Comparison of ENCODE assay signal across 1 cellular context in the genomic region with DNA sequence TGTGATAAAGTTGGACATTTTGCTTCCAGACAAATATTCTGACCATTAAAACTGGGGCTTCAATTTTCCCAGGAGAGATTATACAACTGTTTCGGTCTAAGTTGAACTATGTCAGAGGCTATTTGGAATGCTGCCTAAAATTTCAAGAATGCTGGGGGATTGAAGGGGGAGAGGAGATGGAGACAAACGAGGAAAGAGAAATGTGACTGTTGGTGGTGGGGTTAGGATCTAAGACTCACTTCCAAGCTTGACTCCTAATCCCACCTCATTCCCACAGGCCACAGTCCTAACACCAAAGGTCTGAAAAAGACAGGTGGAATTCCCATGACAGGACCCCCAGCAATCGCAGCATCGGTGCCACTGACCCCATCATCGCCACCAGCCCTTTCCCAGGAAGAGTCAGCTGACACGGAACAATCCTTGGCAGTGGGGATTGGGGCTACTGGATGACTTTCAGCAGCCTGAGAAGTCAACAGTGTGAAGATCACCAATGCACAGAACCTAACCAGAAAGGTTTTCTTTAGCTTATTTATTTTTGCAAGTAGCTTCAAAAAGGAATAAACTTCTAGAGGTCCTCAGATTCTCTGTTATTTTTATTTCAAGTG.
TF ChIP-seq lines count a peak whose summit lies in the region.

No MANE protein-coding gene starts in this region.

TF ChIP-seq in GM23338, 12 proteins besides CTCF, POLR2A, EP300 and RAD21 (continued from another document):
- TF ChIP-seq, protein P1, sequence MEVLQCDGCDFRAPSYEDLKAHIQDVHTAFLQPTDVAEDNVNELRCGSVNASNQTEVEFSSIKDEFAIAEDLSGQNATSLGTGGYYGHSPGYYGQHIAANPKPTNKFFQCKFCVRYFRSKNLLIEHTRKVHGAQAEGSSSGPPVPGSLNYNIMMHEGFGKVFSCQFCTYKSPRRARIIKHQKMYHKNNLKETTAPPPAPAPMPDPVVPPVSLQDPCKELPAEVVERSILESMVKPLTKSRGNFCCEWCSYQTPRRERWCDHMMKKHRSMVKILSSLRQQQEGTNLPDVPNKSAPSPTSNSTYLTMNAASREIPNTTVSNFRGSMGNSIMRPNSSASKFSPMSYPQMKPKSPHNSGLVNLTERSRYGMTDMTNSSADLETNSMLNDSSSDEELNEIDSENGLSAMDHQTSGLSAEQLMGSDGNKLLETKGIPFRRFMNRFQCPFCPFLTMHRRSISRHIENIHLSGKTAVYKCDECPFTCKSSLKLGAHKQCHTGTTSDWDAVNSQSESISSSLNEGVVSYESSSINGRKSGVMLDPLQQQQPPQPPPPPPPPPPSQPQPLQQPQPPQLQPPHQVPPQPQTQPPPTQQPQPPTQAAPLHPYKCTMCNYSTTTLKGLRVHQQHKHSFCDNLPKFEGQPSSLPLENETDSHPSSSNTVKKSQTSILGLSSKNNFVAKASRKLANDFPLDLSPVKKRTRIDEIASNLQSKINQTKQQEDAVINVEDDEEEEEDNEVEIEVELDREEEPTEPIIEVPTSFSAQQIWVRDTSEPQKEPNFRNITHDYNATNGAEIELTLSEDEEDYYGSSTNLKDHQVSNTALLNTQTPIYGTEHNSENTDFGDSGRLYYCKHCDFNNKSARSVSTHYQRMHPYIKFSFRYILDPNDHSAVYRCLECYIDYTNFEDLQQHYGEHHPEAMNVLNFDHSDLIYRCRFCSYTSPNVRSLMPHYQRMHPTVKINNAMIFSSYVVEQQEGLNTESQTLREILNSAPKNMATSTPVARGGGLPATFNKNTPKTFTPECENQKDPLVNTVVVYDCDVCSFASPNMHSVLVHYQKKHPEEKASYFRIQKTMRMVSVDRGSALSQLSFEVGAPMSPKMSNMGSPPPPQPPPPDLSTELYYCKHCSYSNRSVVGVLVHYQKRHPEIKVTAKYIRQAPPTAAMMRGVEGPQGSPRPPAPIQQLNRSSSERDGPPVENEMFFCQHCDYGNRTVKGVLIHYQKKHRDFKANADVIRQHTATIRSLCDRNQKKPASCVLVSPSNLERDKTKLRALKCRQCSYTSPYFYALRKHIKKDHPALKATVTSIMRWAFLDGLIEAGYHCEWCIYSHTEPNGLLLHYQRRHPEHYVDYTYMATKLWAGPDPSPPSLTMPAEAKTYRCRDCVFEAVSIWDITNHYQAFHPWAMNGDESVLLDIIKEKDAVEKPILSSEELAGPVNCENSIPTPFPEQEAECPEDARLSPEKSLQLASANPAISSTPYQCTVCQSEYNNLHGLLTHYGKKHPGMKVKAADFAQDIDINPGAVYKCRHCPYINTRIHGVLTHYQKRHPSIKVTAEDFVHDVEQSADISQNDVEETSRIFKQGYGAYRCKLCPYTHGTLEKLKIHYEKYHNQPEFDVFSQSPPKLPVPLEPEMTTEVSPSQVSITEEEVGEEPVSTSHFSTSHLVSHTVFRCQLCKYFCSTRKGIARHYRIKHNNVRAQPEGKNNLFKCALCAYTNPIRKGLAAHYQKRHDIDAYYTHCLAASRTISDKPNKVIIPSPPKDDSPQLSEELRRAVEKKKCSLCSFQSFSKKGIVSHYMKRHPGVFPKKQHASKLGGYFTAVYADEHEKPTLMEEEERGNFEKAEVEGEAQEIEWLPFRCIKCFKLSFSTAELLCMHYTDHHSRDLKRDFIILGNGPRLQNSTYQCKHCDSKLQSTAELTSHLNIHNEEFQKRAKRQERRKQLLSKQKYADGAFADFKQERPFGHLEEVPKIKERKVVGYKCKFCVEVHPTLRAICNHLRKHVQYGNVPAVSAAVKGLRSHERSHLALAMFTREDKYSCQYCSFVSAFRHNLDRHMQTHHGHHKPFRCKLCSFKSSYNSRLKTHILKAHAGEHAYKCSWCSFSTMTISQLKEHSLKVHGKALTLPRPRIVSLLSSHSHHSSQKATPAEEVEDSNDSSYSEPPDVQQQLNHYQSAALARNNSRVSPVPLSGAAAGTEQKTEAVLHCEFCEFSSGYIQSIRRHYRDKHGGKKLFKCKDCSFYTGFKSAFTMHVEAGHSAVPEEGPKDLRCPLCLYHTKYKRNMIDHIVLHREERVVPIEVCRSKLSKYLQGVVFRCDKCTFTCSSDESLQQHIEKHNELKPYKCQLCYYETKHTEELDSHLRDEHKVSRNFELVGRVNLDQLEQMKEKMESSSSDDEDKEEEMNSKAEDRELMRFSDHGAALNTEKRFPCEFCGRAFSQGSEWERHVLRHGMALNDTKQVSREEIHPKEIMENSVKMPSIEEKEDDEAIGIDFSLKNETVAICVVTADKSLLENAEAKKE (CRISPR knock-in tag; IDR thresholded peaks at IDR 0.05): no peak
- TF ChIP-seq ZNF114 (CRISPR knock-in tag; IDR thresholded peaks at IDR 0.05): no peak
- no peak for TF ChIP-seq STAT1 (IDR thresholded peaks at IDR 0.05; ENCODE audit: unreplicated experiment)
